17 cellular contexts compared by ENCODE assay signal in genomic region chr2:120567128-120567527, GRCh38.
"Had no signal": no experiment of that assay in that cellular context is flagged by ENCODE, and none has a peak within 500 bp of the region (broad histone marks: within the 10 kb centered on the region; RNA-seq: fewer than 3 reads in every experiment).

No MANE protein-coding gene starts in this region.

- H3K9me3 Mint-ChIP-seq: dendritic cell treated with granulocyte-macrophage colony-stimulating factor and Interleukin-4, amounts not matched to agents 40 ng/mL and 50 ng/mL, for 4 days; neural crest cell had no signal

- H3K9me3 ChIP-seq: ascending aorta, SK-N-SH, suprapubic skin had no signal

- DNase-seq: activated CD4-positive, alpha-beta T cell treated with anti-CD3 and anti-CD28 coated beads for 36 hours; activated CD8-positive, alpha-beta memory T cell treated with anti-CD3 and anti-CD28 coated beads, Interleukin-2, amount 50 U/mL, for 48 hours; activated CD8-positive, alpha-beta T cell treated with anti-CD3 and anti-CD28 coated beads, Interleukin-2, amount 10 ng/mL, durations not matched to agents 7 days and 5 days; activated naive CD4-positive, alpha-beta T cell; central memory CD4-positive, alpha-beta T cell; erythroblast; islet precursor cell; SK-N-SH; stimulated activated CD4-positive, alpha-beta T cell treated with anti-CD3 and anti-CD28 coated beads, Interleukin-2, amount 100 ng/mL, for 48 hours; stimulated activated naive CD4-positive, alpha-beta T cell treated with Interleukin-2 at 50 U/mL for 16 hours; T-helper 1 cell; WERI-Rb-1 had no signal

- H3K27me3 ChIP-seq: ascending aorta, suprapubic skin had no signal

- H3K9ac ChIP-seq: parathyroid adenoma, SK-N-SH had no signal

- H2AFZ ChIP-seq: parathyroid adenoma had no signal

- H3K4me2 ChIP-seq: SK-N-SH had no signal

- H3K27ac Mint-ChIP-seq: activated CD4-positive, alpha-beta T cell treated with anti-CD3 and anti-CD28 coated beads for 36 hours; activated CD8-positive, alpha-beta T cell treated with anti-CD3 and anti-CD28 coated beads, Interleukin-2, amount 10 ng/mL, durations not matched to agents 7 days and 5 days; dendritic cell treated with granulocyte-macrophage colony-stimulating factor and Interleukin-4, amounts not matched to agents 40 ng/mL and 50 ng/mL, for 4 days had no signal

- ATAC-seq: activated CD4-positive, alpha-beta T cell treated with anti-CD3 and anti-CD28 coated beads for 36 hours; activated CD8-positive, alpha-beta T cell treated with anti-CD3 and anti-CD28 coated beads, Interleukin-2, amount 10 ng/mL, durations not matched to agents 7 days and 5 days had no signal

- H3K36me3 ChIP-seq: ascending aorta, suprapubic skin, WERI-Rb-1 had no signal

- H3K79me2 ChIP-seq: parathyroid adenoma had no signal

- H3K4me3 ChIP-seq: suprapubic skin had no signal

- H3K27ac ChIP-seq: parathyroid adenoma, suprapubic skin, WERI-Rb-1 had no signal

- H3K4me1 ChIP-seq: parathyroid adenoma had no signal

- H3K4me1 Mint-ChIP-seq: activated CD4-positive, alpha-beta T cell treated with anti-CD3 and anti-CD28 coated beads for 36 hours had no signal

- H3K4me3 Mint-ChIP-seq: activated CD4-positive, alpha-beta T cell treated with anti-CD3 and anti-CD28 coated beads for 36 hours; activated CD8-positive, alpha-beta T cell treated with anti-CD3 and anti-CD28 coated beads, Interleukin-2, amount 10 ng/mL, durations not matched to agents 7 days and 5 days; dendritic cell treated with granulocyte-macrophage colony-stimulating factor and Interleukin-4, amounts not matched to agents 40 ng/mL and 50 ng/mL, for 4 days; neural crest cell had no signal
